11 cellular contexts compared by ENCODE assay signal in the genomic region with DNA sequence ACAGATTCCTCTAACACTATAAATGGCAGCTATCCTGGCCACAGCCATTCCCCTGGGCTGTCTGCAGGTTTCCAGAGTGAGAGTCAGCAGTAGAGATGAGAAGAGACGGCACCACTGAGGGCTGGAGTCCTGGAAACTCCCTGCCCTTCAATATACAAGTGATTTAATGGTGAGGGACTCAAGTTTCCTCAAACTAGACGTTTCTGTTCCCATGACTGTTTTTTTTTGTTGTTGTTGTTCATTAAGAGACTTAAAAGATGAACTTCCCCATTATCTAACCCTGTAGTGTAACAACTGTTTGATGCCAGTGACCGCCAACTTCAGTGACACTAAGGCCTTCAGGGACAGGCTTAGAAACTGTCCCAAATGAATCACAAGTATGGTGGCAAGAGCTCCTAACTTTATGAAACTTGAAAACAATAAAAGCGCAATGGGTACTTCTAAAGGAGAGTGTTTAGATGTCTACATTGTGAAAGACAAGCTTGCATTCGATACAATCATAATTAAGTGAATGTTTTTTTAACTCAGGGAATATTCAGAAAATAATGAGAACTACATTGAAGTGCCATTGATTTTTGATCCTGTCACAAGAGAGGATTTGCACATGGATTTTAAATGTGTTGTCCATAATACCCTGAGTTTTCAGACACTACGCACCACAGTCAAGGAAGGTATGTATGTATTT. TPM values are rescaled to one million over a fixed set of nuclear protein-coding genes. Genes with fewer than 3 reads are reported as not detected.
DNase-seq lines count a peak whose midpoint lies in the region; ATAC-seq and TF ChIP-seq lines count a peak whose summit lies in the region.
"Had no signal": no experiment of that assay in that cellular context is flagged by ENCODE, and none has a peak within 500 bp of the region (broad histone marks: within the 10 kb centered on the region; RNA-seq: fewer than 3 reads in every experiment).

No MANE protein-coding gene starts in this region.

- H3K79me1 ChIP-seq in H9 (ENCODE audit: insufficient read depth, low read depth, low read length, poor library complexity, severe bottlenecking), result no peaks in the 10 kb centered on the region

- H3K4me3 ChIP-seq in spleen, result no peak overlapping the region
- H3K4me3 ChIP-seq: tibial nerve had no signal

- no peak overlapping the region for H3K14ac ChIP-seq in H9 (ENCODE audit: insufficient read depth, low read length)

- H3K27ac ChIP-seq in spleen (peak overlapping the region in 6 of 8 donors; percentile 15 to 76 (median 59)), H9 (ENCODE audit: insufficient read length, low read depth, low read length) (no peak overlapping the region)

- H3K4me1 ChIP-seq in spleen (peaks cover 5 to 68% (median 24%) of the 10 kb centered on the region in 6 donors), H9 (ENCODE audit: insufficient read depth, low read length) (no peaks in the 10 kb centered on the region)

- peak overlapping the region; percentile 29 for H3K27ac Mint-ChIP-seq in activated T-helper 17 cell treated with anti-CD3 and anti-CD28 coated beads, Interleukin-2, amount 50 U/mL, for 72 hours
- no peak overlapping the region for H3K27ac Mint-ChIP-seq in H9

- H3K9me3 ChIP-seq in spleen, result no peaks in the 10 kb centered on the region
- H3K9me3 ChIP-seq in H9 (ENCODE audit: control insufficient read depth, low read depth, low read length), result no peaks in the 10 kb centered on the region
- H3K9me3 ChIP-seq: tibial nerve had no signal

- H3K4me1 Mint-ChIP-seq in activated T-helper 17 cell treated with anti-CD3 and anti-CD28 coated beads, Interleukin-2, amount 50 U/mL, for 72 hours, result peaks cover 51% of the 10 kb centered on the region
- peaks cover 3 to 4% of the 10 kb centered on the region in 2 experiments; a peak in 3 of 4 replicates for H3K4me1 Mint-ChIP-seq in H9

- no peak overlapping the region for H2AK5ac ChIP-seq in H9 (ENCODE audit: insufficient read length, low read length)

- H4K20me1 ChIP-seq in H9 (ENCODE audit: control insufficient read depth, insufficient read depth, insufficient read length), result no peaks in the 10 kb centered on the region

- H2BK15ac ChIP-seq in H9 (ENCODE audit: low read depth, low read length), result no peak overlapping the region

- no peaks in the 10 kb centered on the region for H3K79me2 ChIP-seq in H9 (ENCODE audit: insufficient read depth, low read length)

- TF ChIP-seq CTCF in spleen (IDR thresholded peaks at IDR 0.05 in 8 of 11, conservative IDR thresholded peaks at IDR 0.05 in 3 of 11), result no peak
- TF ChIP-seq CTCF in H9 (conservative IDR thresholded peaks at IDR 0.05), result no peak

- no peak overlapping the region for H3K4me2 ChIP-seq in H9 (ENCODE audit: insufficient read depth, insufficient read length, low read length)

- H3K23ac ChIP-seq in H9 (ENCODE audit: insufficient read length, low read depth, low read length), result no peak overlapping the region

- no peak overlapping the region for H2BK120ac ChIP-seq in H9 (ENCODE audit: low read depth, low read length, poor library complexity, severe bottlenecking)

- no peak overlapping the region for H3T11ph ChIP-seq in H9 (ENCODE audit: low read length)

- peak overlapping the region; percentile 57 for H3K4me3 Mint-ChIP-seq in activated T-helper 17 cell treated with anti-CD3 and anti-CD28 coated beads, Interleukin-2, amount 50 U/mL, for 72 hours
- no peak overlapping the region for H3K4me3 Mint-ChIP-seq in H9

- H2AFZ ChIP-seq in H9 (ENCODE audit: low read length), result no peak overlapping the region

- TF ChIP-seq POLR2A in spleen (IDR thresholded peaks at IDR 0.05), result no peak

- H3K9me3 Mint-ChIP-seq in activated T-helper 17 cell treated with anti-CD3 and anti-CD28 coated beads, Interleukin-2, amount 50 U/mL, for 72 hours, result no peaks in the 10 kb centered on the region
- no peaks in the 10 kb centered on the region for H3K9me3 Mint-ChIP-seq in H9

- no peak overlapping the region for H4K5ac ChIP-seq in H9 (ENCODE audit: insufficient read length, low read depth, low read length)

- intact Hi-C loops in spleen (cut with DNase I; ENCODE audit: low total_unique reads), result no loop called here

- no peak overlapping the region for H2BK5ac ChIP-seq in H9 (ENCODE audit: insufficient read length, low read length)

- no peak overlapping the region for H4K91ac ChIP-seq in H9 (ENCODE audit: insufficient read length, low read depth, low read length)

- no peak overlapping the region for H3K18ac ChIP-seq in H9 (ENCODE audit: insufficient read length, low read depth, low read length)

- DNase-seq in spleen (no peak), GM19240 (ENCODE audit: insufficient read length, low spot score) (no peak), H9 (no peak), GM03348 (ENCODE audit: low spot score) (no peak), iPS-NIHi7 (ENCODE audit: extremely low spot score) (no peak)
- DNase-seq: left cardiac atrium had no signal

- H3K4ac ChIP-seq in H9 (ENCODE audit: low read depth, low read length), result no peak overlapping the region

- no peak overlapping the region for H2BK20ac ChIP-seq in H9 (ENCODE audit: low read depth, low read length, poor library complexity, severe bottlenecking)

- peaks cover 0 to 9% (median 0%) of the 10 kb centered on the region in 7 donors for H3K27me3 ChIP-seq in spleen (replicated peaks in 1 of 7)
- no peaks in the 10 kb centered on the region for H3K27me3 ChIP-seq in H9 (ENCODE audit: insufficient read depth, low read length)
- H3K27me3 ChIP-seq: tibial nerve had no signal

- H3K36me3 ChIP-seq in spleen, result peaks cover 0 to 100% (median 0%) of the 10 kb centered on the region in 6 donors
- H3K36me3 ChIP-seq: tibial nerve had no signal

- H3K36me3 Mint-ChIP-seq in activated T-helper 17 cell treated with anti-CD3 and anti-CD28 coated beads, Interleukin-2, amount 50 U/mL, for 72 hours (ENCODE audit: low read depth), result peaks cover 90% of the 10 kb centered on the region
- H3K36me3 Mint-ChIP-seq in H9 (ENCODE audit: insufficient read depth in 1 of 3, low read depth in 3 of 3), result no peaks in the 10 kb centered on the region

- no peaks in the 10 kb centered on the region for H3K27me3 Mint-ChIP-seq in activated T-helper 17 cell treated with anti-CD3 and anti-CD28 coated beads, Interleukin-2, amount 50 U/mL, for 72 hours
- H3K27me3 Mint-ChIP-seq in H9 (ENCODE audit: low read depth), result peaks cover 2% of the 10 kb centered on the region

- peak; percentile 63 for ATAC-seq in GM19025 (IDR thresholded peaks at IDR 0.05; ENCODE audit: low read depth, unreplicated experiment)
- ATAC-seq in HG02798 (IDR thresholded peaks at IDR 0.05; ENCODE audit: poor library complexity, unreplicated experiment), result peak; percentile 51
- peak; percentile 29 for ATAC-seq in activated T-helper 17 cell treated with anti-CD3 and anti-CD28 coated beads, Interleukin-2, amount 50 U/mL, for 72 hours (replicated peaks)
- ATAC-seq: left cardiac atrium had no signal

- no peaks in the 10 kb centered on the region for H3K23me2 ChIP-seq in H9 (ENCODE audit: insufficient read length, low read depth, low read length, poor library complexity, severe bottlenecking)

- WGBS in spleen, 5 donors, result 72 to 79% (median 75%) methylated on average over 6 of the region's 6 CpGs
- no CpG with 5 or more reads among the region's 6 CpGs for WGBS in H9 (ENCODE audit: extremely low coverage, insufficient read length, low lambda C conversion rate)

- H3K56ac ChIP-seq in H9 (ENCODE audit: insufficient read length, low read depth, low read length), result no peak overlapping the region

- no peak overlapping the region for H2BK12ac ChIP-seq in H9 (ENCODE audit: insufficient read length, low read depth, low read length)

- no peak overlapping the region for H4K8ac ChIP-seq in H9 (replicated peaks; ENCODE audit: insufficient read length, low read depth, low read length)

- H3K9ac ChIP-seq in H9 (ENCODE audit: extremely low read depth, insufficient read length, low read length), result no peak overlapping the region

RNA-seq across cellular contexts. Expression of a gene that starts 34.0 kb away (rescaled TPM):
- 10 to 100 TPM; 55.8 to 97.6 TPM for total RNA-seq in activated T-helper 17 cell treated with anti-CD3 and anti-CD28 coated beads, Interleukin-2, amount 50 U/mL, for 72 hours
- total RNA-seq in spleen (100 to 1,000 TPM in 6 of 7 donors, 10 to 100 TPM in 1; 24.5 to 607 (median 140) TPM), H9 (2021) (not detected in 2 replicates)
- polyA plus RNA-seq in spleen, result 10 to 100 TPM; 20.1 to 62.9 (median 22.6) TPM
- total RNA-seq: endothelial cell of umbilical vein had no signal
- polyA plus RNA-seq: endothelial cell of umbilical vein had no signal

Comparison
In these comparisons a context has a peak if more than half of its experiments do, and no peak if none do; other contexts are left out.
1. RNA of a gene that starts 34.0 kb away (total RNA-seq): 24.5 to 607 TPM in spleen and 55.8 to 97.6 TPM in activated T-helper 17 cell treated with anti-CD3 and anti-CD28 coated beads, Interleukin-2, amount 50 U/mL, for 72 hours; not detected in H9; every median in the first group is over 10 times any median in the second.
2. Peak in every context shown above with its lines, with median percentiles within 50 percentile points of each other: ATAC-seq.